1 cellular context compared by ENCODE assay signal in the genomic region with DNA sequence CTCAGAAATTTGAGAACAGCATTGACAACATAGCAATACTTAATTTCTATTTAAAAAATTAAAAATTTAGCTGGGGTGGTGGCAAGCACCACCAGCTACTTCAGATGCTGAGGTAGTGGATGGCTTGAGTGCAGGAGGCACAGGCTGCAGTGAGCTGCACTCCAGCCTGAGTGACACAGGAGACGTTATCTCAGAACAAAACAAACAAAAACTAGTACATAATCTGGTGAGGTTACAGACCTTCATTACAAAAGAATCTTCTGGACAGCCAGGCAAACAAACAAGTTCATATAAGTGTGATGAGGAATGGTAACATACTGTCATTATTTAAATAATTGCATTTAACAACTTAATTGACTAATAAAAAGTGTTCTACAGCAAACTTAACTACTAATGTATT.
TF ChIP-seq lines count a peak whose summit lies in the region.

No MANE protein-coding gene starts in this region.

TF ChIP-seq in K562, 482 proteins besides CTCF, POLR2A, EP300 and RAD21 (continued from another document):
- TF ChIP-seq, protein P1, sequence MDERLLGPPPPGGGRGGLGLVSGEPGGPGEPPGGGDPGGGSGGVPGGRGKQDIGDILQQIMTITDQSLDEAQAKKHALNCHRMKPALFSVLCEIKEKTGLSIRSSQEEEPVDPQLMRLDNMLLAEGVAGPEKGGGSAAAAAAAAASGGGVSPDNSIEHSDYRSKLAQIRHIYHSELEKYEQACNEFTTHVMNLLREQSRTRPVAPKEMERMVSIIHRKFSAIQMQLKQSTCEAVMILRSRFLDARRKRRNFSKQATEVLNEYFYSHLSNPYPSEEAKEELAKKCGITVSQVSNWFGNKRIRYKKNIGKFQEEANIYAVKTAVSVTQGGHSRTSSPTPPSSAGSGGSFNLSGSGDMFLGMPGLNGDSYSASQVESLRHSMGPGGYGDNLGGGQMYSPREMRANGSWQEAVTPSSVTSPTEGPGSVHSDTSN (CRISPR knock-in tag; IDR thresholded peaks at IDR 0.05; ENCODE audit: low read depth), result no peak
- TF ChIP-seq, protein P1 (tag; conservative IDR thresholded peaks at IDR 0.05; ENCODE audit: low read depth), result 0 out of 2 replicates have a peak, but pooled peaks have one; percentile 18
- no peak for TF ChIP-seq ZC3H8 (IDR thresholded peaks at IDR 0.05)
